ENCODE assay signal across 18 cellular contexts in genomic region chr17:46732754-46733398, GRCh38.
A peak's percentile ranks its signal among the peaks of the same experiment; 100 is the strongest.
DNase-seq lines count a peak whose midpoint lies in the region; ATAC-seq and TF ChIP-seq lines count a peak whose summit lies in the region.
"Had no signal": no experiment of that assay in that cellular context is flagged by ENCODE, and none has a peak within 500 bp of the region (broad histone marks: within the 10 kb centered on the region; RNA-seq: fewer than 3 reads in every experiment).

No MANE protein-coding gene starts in this region.

- no peaks in the 10 kb centered on the region for H3K27me3 ChIP-seq in cardiac muscle cell

- TF ChIP-seq CTCF in cardiac muscle cell (IDR thresholded peaks at IDR 0.05; ENCODE audit: low read depth, low read length), result no peak
- TF ChIP-seq CTCF in type B pancreatic cell (conservative IDR thresholded peaks at IDR 0.05), result no peak

- intact Hi-C loops in left ventricle myocardium superior (cut with micrococcal nuclease), result no loop called here

- no peaks in the 10 kb centered on the region for H3K4me1 ChIP-seq in cardiac muscle cell (ENCODE audit: low read depth)

- no peak overlapping the region for H3K4me3 ChIP-seq in cardiac muscle cell
- H3K4me3 ChIP-seq: coronary artery had no signal

- no peaks in the 10 kb centered on the region for H3K9me3 ChIP-seq in cardiac muscle cell (ENCODE audit: low read depth)

- peak overlapping the region; percentile 27 for H3K27ac ChIP-seq in cardiac muscle cell
- H3K27ac ChIP-seq: C4-2B, coronary artery had no signal

- H3K4me3 Mint-ChIP-seq in type B pancreatic cell, result peak overlapping the region; percentile 71

- peaks cover 21% of the 10 kb centered on the region for H3K4me1 Mint-ChIP-seq in type B pancreatic cell (ENCODE audit: unreplicated experiment)

- no peaks in the 10 kb centered on the region for H3K36me3 ChIP-seq in cardiac muscle cell

- DNase-seq in cardiac muscle cell (ENCODE audit: low read depth in 1 of 2, low spot score in 1 of 2) (peak in 1 of 2 donors; percentile 28), left ventricle myocardium superior (no peak), cerebellar cortex (ENCODE audit: low spot score) (peak; percentile 11), iPS-NIHi7 (ENCODE audit: extremely low spot score) (peak; percentile 68), type B pancreatic cell (ENCODE audit: extremely low spot score, unreplicated experiment) (no peak), NCI-H526 (lab: John Stamatoyannopoulos, UW) (no peak)
- DNase-seq: activated CD4-positive, alpha-beta T cell treated with anti-CD3 and anti-CD28 coated beads for 4 hours; activated CD8-positive, alpha-beta memory T cell treated with anti-CD3 and anti-CD28 coated beads, Interleukin-2, amount 50 U/mL, for 4 hours; activated gamma-delta T cell treated with Interleukin-2 at 50 U/mL for 16 hours; DMS 273 treated with DMSO at 0.1 percent for 48 hours; NCI-H187; NCI-H446 treated with DMSO at 0.1 percent for 48 hours; T-helper 9 cell had no signal

- no peaks in the 10 kb centered on the region for H3K27me3 Mint-ChIP-seq in type B pancreatic cell

- H3K36me3 Mint-ChIP-seq in type B pancreatic cell, result peaks cover 4% of the 10 kb centered on the region

- H3K9me3 Mint-ChIP-seq in type B pancreatic cell, result no peaks in the 10 kb centered on the region

- peak overlapping the region; percentile 51 for H3K27ac Mint-ChIP-seq in type B pancreatic cell

- no peak for ATAC-seq in left ventricle myocardium superior
- no peak for ATAC-seq in GM19452 (IDR thresholded peaks at IDR 0.05; ENCODE audit: unreplicated experiment)
- no peak for ATAC-seq in GM18867 (IDR thresholded peaks at IDR 0.05; ENCODE audit: unreplicated experiment)
- ATAC-seq: sciatic nerve had no signal

Comparison
In these comparisons a context has a peak if more than half of its experiments do, and no peak if none do; other contexts are left out.
1. DNase-seq: peak in cerebellar cortex (single experiment) and iPS-NIHi7 (single experiment); none in left ventricle myocardium superior (single experiment), type B pancreatic cell (single experiment) and NCI-H526 (0 of 2).